7 cellular contexts compared by ENCODE assay signal in genomic region chr3:33658971-33659848, GRCh38. TPM values are rescaled to one million over a fixed set of nuclear protein-coding genes. Genes with fewer than 3 reads are reported as not detected.
DNase-seq lines count a peak whose midpoint lies in the region; FAIRE-seq and TF ChIP-seq lines count a peak whose summit lies in the region.

No MANE protein-coding gene starts in this region.

- peak overlapping the region; percentile 64 for H3K4me3 ChIP-seq in Karpas-422 (ENCODE audit: low read length)
- H3K4me3 ChIP-seq in SJCRH30, result peak overlapping the region; percentile 58
- H3K4me3 ChIP-seq in colonic mucosa, result peak overlapping the region; percentile 27
- peak overlapping the region in 2 of 3 experiments; percentile 32 to 47 for H3K4me3 ChIP-seq in keratinocyte (ENCODE audit: control insufficient read depth in 2 of 3, extremely low read depth in 1 of 3, insufficient read depth in 2 of 3, low read depth in 1 of 3, low read length in 3 of 3)
- H3K4me3 ChIP-seq in skin epidermis, result peak overlapping the region; percentile 5 to 44 (median 24)

- FAIRE-seq in GM12892 (lab: Jason Lieb, UNC) (peak; percentile 94), H54 (lab: Jason Lieb, UNC) (peak; percentile 99), keratinocyte (lab: Jason Lieb, UNC) (peak; percentile 81)

- H3K79me2 ChIP-seq in Karpas-422 (ENCODE audit: low read length) (peaks cover 93% of the 10 kb centered on the region), keratinocyte (ENCODE audit: control insufficient read depth, insufficient read depth, low read length) (peaks cover 19% of the 10 kb centered on the region)

- intact Hi-C loops in colonic mucosa (cut with DNase I), result no loop called here

- H3K36me3 ChIP-seq in Karpas-422 (ENCODE audit: insufficient read depth, low read length), result 0 out of 2 replicates have a peak, but pooled peaks cover 3% of the 10 kb centered on the region
- H3K36me3 ChIP-seq in SJCRH30, result no peaks in the 10 kb centered on the region
- no peaks in the 10 kb centered on the region for H3K36me3 ChIP-seq in colonic mucosa
- H3K36me3 ChIP-seq in keratinocyte (ENCODE audit: control insufficient read depth in 2 of 2, extremely low read depth in 1 of 2, insufficient read depth in 2 of 2, low read length in 2 of 2), result no peaks in the 10 kb centered on the region

- H3K9me3 ChIP-seq in Karpas-422 (ENCODE audit: low read length) (no peaks in the 10 kb centered on the region), SJCRH30 (replicated peaks) (no peaks in the 10 kb centered on the region), colonic mucosa (no peaks in the 10 kb centered on the region), keratinocyte (ENCODE audit: control insufficient read depth, low read depth, low read length) (no peaks in the 10 kb centered on the region)

- dilution Hi-C loops in keratinocyte (cut with MboI; ENCODE audit: extremely low pct_ligation_motif_present, low sequenced_read_pairs), result no loop called here

- peaks cover 58% of the 10 kb centered on the region for H3K4me1 ChIP-seq in Karpas-422 (ENCODE audit: low read length)
- H3K4me1 ChIP-seq in SJCRH30, result peaks cover 18% of the 10 kb centered on the region; the same call in 1 of the 2 replicates
- peaks cover 10% of the 10 kb centered on the region for H3K4me1 ChIP-seq in colonic mucosa
- H3K4me1 ChIP-seq in keratinocyte (ENCODE audit: control insufficient read depth, extremely low read depth, insufficient read depth, low read length), result peaks cover 36% of the 10 kb centered on the region

- H3K27ac ChIP-seq in Karpas-422 (ENCODE audit: low read length) (peak overlapping the region; percentile 87), SJCRH30 (peak overlapping the region; percentile 96), colonic mucosa (peak overlapping the region; percentile 72), keratinocyte (ENCODE audit: control insufficient read depth, insufficient read depth, low read length) (peak overlapping the region; percentile 55), skin epidermis (peak overlapping the region in 20 of 21 experiments; percentile 12 to 79 (median 66))

- H3K4me2 ChIP-seq in Karpas-422 (ENCODE audit: low read depth, low read length, poor library complexity, severe bottlenecking) (peak overlapping the region; percentile 74), keratinocyte (ENCODE audit: control insufficient read depth, extremely low read depth, insufficient read depth, low read depth, low read length) (peak overlapping the region; percentile 76)

- H3K27me3 ChIP-seq in Karpas-422 (ENCODE audit: low read length), result no peaks in the 10 kb centered on the region
- H3K27me3 ChIP-seq in SJCRH30, result no peaks in the 10 kb centered on the region
- no peaks in the 10 kb centered on the region for H3K27me3 ChIP-seq in colonic mucosa
- no peaks in the 10 kb centered on the region for H3K27me3 ChIP-seq in keratinocyte (ENCODE audit: control insufficient read depth, extremely low read depth, insufficient read depth, low read length)

- TF ChIP-seq CTCF in colonic mucosa (IDR thresholded peaks at IDR 0.05) (no peak), keratinocyte (optimal IDR thresholded peaks at IDR 0.05 in 1 of 3, IDR thresholded peaks at IDR 0.05 in 1 of 3, conservative IDR thresholded peaks at IDR 0.05 in 1 of 3; ENCODE audit: extremely low read depth in 1 of 3, insufficient read depth in 2 of 3, low read length in 3 of 3) (no peak)

- H2AFZ ChIP-seq in Karpas-422 (ENCODE audit: low read length) (0 out of 2 replicates have a peak overlapping the region, but pooled peaks have one; percentile 4), keratinocyte (ENCODE audit: control insufficient read depth, low read length) (peak overlapping the region; percentile 39)

- TF ChIP-seq POLR2A in GM12892 (IDR thresholded peaks at IDR 0.05; ENCODE audit: low read depth, low read length), result no peak
- no peak for TF ChIP-seq POLR2A in H54 (IDR thresholded peaks at IDR 0.05; ENCODE audit: low read depth, low read length)

- H3K9ac ChIP-seq in Karpas-422 (ENCODE audit: low read length) (peak overlapping the region; percentile 62), colonic mucosa (ENCODE audit: low read depth in 2 of 2, low read length in 2 of 2) (peak overlapping the region; percentile 31 to 69), keratinocyte (ENCODE audit: control insufficient read depth, extremely low read depth, insufficient read depth, low read length) (peak overlapping the region; percentile 43)

- DNase-seq in GM12892 (ENCODE audit: insufficient read length) (peak; percentile 9), H54 (ENCODE audit: insufficient read length, low spot score) (peak; percentile 30), Karpas-422 (peak; percentile 91), SJCRH30 (peak; percentile 79 to 85), colonic mucosa (peak; percentile 50), keratinocyte (ENCODE audit: low read depth, low spot score) (no peak)

- no peaks in the 10 kb centered on the region for H3K9me1 ChIP-seq in keratinocyte (ENCODE audit: control insufficient read depth, extremely low read depth, insufficient read depth, low read length)

- no peaks in the 10 kb centered on the region for H4K20me1 ChIP-seq in Karpas-422 (ENCODE audit: insufficient read depth, low read depth, low read length)
- peaks cover 3% of the 10 kb centered on the region for H4K20me1 ChIP-seq in keratinocyte (ENCODE audit: control insufficient read depth, extremely low read depth, insufficient read depth, low read length)

- H3K9me2 ChIP-seq in Karpas-422 (replicated peaks; ENCODE audit: insufficient read depth, low read length), result no peaks in the 10 kb centered on the region

RNA-seq across cellular contexts. Expression of gene CLASP2, which starts 58.8 kb away (rescaled TPM):
- 13.6 TPM for polyA plus RNA-seq in GM12892 (2012; ENCODE audit: missing spikeins)
- total RNA-seq in Karpas-422 (2014; rRNA removed; shearing (Covaris generic); ENCODE audit: low replicate concordance), result 115 and 157 TPM in 2 replicates
- total RNA-seq in SJCRH30 (2014; rRNA removed; shearing (Covaris generic)), result 37.4 and 45.2 TPM in 2 replicates
- 10 to 100 TPM; 37.4 to 40.9 TPM for total RNA-seq in colonic mucosa
- polyA plus RNA-seq in keratinocyte, result 31.4 to 49.5 TPM (median 34.4 TPM) in 3 replicates
- polyA plus RNA-seq in keratinocyte (2011; ENCODE audit: low read depth), result 34.1 TPM
- polyA plus RNA-seq in keratinocyte (2011; cell fraction: cytosol; rRNA removed), result 15.1 and 32.0 TPM in 2 replicates
- polyA plus RNA-seq in keratinocyte (2011; cell fraction: nucleus; rRNA removed), result 48.3 and 55.2 TPM in 2 replicates
- 17.3 and 25.4 TPM in 2 replicates for polyA plus RNA-seq in keratinocyte (2012; ENCODE audit: low replicate concordance)
- polyA minus RNA-seq in keratinocyte, result 34.3 to 123 TPM (median 70.2 TPM) in 3 replicates
- 40.1 TPM for polyA minus RNA-seq in keratinocyte (2011; cell fraction: cytosol; rRNA and poly(A)+ RNA removed)
- polyA minus RNA-seq in keratinocyte (2011; cell fraction: nucleus; rRNA and poly(A)+ RNA removed), result 110 and 223 TPM in 2 replicates
